Comparison of ENCODE assay signal across 23 cellular contexts in the genomic region with DNA sequence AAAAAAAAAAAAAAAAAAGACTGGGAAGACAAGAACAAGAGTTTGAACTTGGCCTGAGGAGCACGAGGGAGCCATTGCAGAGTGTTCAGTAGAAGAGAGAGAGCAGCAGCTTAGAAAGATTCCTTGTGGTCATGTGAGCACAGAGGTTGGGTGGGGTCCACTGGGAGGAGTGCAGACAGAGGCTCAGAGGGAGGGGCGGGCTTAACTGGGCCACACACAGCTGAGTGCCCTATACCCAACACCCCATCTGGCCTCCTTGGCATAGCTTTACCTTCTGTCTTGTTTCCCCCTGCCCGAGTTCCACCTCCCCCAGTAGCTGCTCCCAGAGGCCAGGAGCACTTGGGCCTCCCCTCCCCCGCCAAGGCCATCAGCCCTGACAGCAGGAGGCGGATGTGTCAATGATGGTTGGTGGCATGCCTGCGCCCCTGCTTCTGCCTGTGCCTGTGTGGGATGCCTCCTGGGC. TPM values are rescaled to one million over a fixed set of nuclear protein-coding genes. Genes with fewer than 3 reads are reported as not detected.
DNase-seq lines count a peak whose midpoint lies in the region; ATAC-seq and TF ChIP-seq lines count a peak whose summit lies in the region.
"Had no signal": no experiment of that assay in that cellular context is flagged by ENCODE, and none has a peak within 500 bp of the region (broad histone marks: within the 10 kb centered on the region; RNA-seq: fewer than 3 reads in every experiment).

No MANE protein-coding gene starts in this region.

- H3K4me2 ChIP-seq in H9 (ENCODE audit: insufficient read depth, insufficient read length, low read length) (peak overlapping the region; percentile 1), osteoblast (ENCODE audit: insufficient read depth, low read length) (no peak overlapping the region)

- TF ChIP-seq POLR2A in erythroblast (IDR thresholded peaks at IDR 0.05; ENCODE audit: low read length) = no peak

- no peak overlapping the region for H4K5ac ChIP-seq in H9 (ENCODE audit: insufficient read length, low read depth, low read length)

- H4K8ac ChIP-seq in H9 (replicated peaks; ENCODE audit: insufficient read length, low read depth, low read length) = no peak overlapping the region

- H4K20me1 ChIP-seq in H9 (ENCODE audit: control insufficient read depth, insufficient read depth, insufficient read length) (no peaks in the 10 kb centered on the region), osteoblast (ENCODE audit: insufficient read depth, low read length) (no peaks in the 10 kb centered on the region)

- peaks cover 10% of the 10 kb centered on the region for H3K27me3 Mint-ChIP-seq in H9 (ENCODE audit: low read depth)

- H3K79me2 ChIP-seq in H9 (ENCODE audit: insufficient read depth, low read length) (no peaks in the 10 kb centered on the region), osteoblast (ENCODE audit: insufficient read depth, low read length) (no peaks in the 10 kb centered on the region)

- no peak overlapping the region for H2BK20ac ChIP-seq in H9 (ENCODE audit: low read depth, low read length, poor library complexity, severe bottlenecking)

- H3K79me1 ChIP-seq in H9 (ENCODE audit: insufficient read depth, low read depth, low read length, poor library complexity, severe bottlenecking) = no peaks in the 10 kb centered on the region

- no peak overlapping the region for H3K23ac ChIP-seq in H9 (ENCODE audit: insufficient read length, low read depth, low read length)

- no peak overlapping the region for H3K9ac ChIP-seq in H9 (ENCODE audit: extremely low read depth, insufficient read length, low read length)

- no peak for ATAC-seq in HG03354 (IDR thresholded peaks at IDR 0.05; ENCODE audit: poor library complexity, severe bottlenecking, unreplicated experiment)
- ATAC-seq: foreskin keratinocyte; naive thymus-derived CD4-positive, alpha-beta T cell; PC-3; psoas muscle had no signal

- no CpG with 5 or more reads among the region's 6 CpGs for WGBS in H9 (ENCODE audit: extremely low coverage, insufficient read length, low lambda C conversion rate)

- H3K27ac ChIP-seq in H9 (ENCODE audit: insufficient read length, low read depth, low read length) (no peak overlapping the region), osteoblast (ENCODE audit: low read depth, low read length) (no peak overlapping the region)
- H3K27ac ChIP-seq: coronary artery, foreskin keratinocyte, psoas muscle had no signal

- H3K23me2 ChIP-seq in H9 (ENCODE audit: insufficient read length, low read depth, low read length, poor library complexity, severe bottlenecking) = peaks cover 2% of the 10 kb centered on the region

- peak overlapping the region in 2 of 3 experiments; percentile 1 to 60; a peak in 3 of 7 replicates for H3K27ac Mint-ChIP-seq in H9
- H3K27ac Mint-ChIP-seq: activated CD4-positive, alpha-beta memory T cell treated with anti-CD3 and anti-CD28 coated beads for 36 hours; activated naive CD4-positive, alpha-beta T cell treated with anti-CD3 and anti-CD28 coated beads, Interleukin-2, amount 50 U/mL, for 24 hours; naive thymus-derived CD4-positive, alpha-beta T cell had no signal

- no peak overlapping the region for H3K18ac ChIP-seq in H9 (ENCODE audit: insufficient read length, low read depth, low read length)

- TF ChIP-seq CTCF in H9 (conservative IDR thresholded peaks at IDR 0.05) (no peak), osteoblast (IDR thresholded peaks at IDR 0.05; ENCODE audit: extremely low read depth, low read depth, low read length) (no peak)

- no peak overlapping the region for H2BK15ac ChIP-seq in H9 (ENCODE audit: low read depth, low read length)

- peak overlapping the region in 1 of 2 experiments; percentile 14; a peak in 2 of 5 replicates for H3K4me3 Mint-ChIP-seq in H9
- H3K4me3 Mint-ChIP-seq: activated CD4-positive, alpha-beta memory T cell treated with anti-CD3 and anti-CD28 coated beads for 36 hours; activated naive CD4-positive, alpha-beta T cell treated with anti-CD3 and anti-CD28 coated beads, Interleukin-2, amount 50 U/mL, for 24 hours; naive thymus-derived CD4-positive, alpha-beta T cell had no signal

- no peak overlapping the region for H3K4ac ChIP-seq in H9 (ENCODE audit: low read depth, low read length)

- peaks cover 0 to 8% (median 0%) of the 10 kb centered on the region in 3 experiments; a peak in 2 of 7 replicates for H3K36me3 Mint-ChIP-seq in H9 (ENCODE audit: insufficient read depth in 1 of 3, low read depth in 3 of 3)
- H3K36me3 Mint-ChIP-seq: activated CD4-positive, alpha-beta memory T cell treated with anti-CD3 and anti-CD28 coated beads for 36 hours; activated naive CD4-positive, alpha-beta T cell treated with anti-CD3 and anti-CD28 coated beads, Interleukin-2, amount 50 U/mL, for 24 hours had no signal

- H3K56ac ChIP-seq in H9 (ENCODE audit: insufficient read length, low read depth, low read length) = no peak overlapping the region

- H3K14ac ChIP-seq in H9 (ENCODE audit: insufficient read depth, low read length) = peak overlapping the region; percentile 31; the same call in 1 of the 2 replicates

- no peak overlapping the region for H2BK120ac ChIP-seq in H9 (ENCODE audit: low read depth, low read length, poor library complexity, severe bottlenecking)

- H2BK12ac ChIP-seq in H9 (ENCODE audit: insufficient read length, low read depth, low read length) = no peak overlapping the region

- H2AFZ ChIP-seq in H9 (ENCODE audit: low read length) (no peak overlapping the region), osteoblast (ENCODE audit: low read length) (no peak overlapping the region)

- DNase-seq in H9 (peak; percentile 78), NCI-H524 (lab: John Stamatoyannopoulos, UW) (peak; percentile 94 to 96), erythroblast (lab: John Stamatoyannopoulos, UW) (peak; percentile 46 to 52), osteoblast (ENCODE audit: insufficient read length, low spot score, missing footprints) (peak; percentile 76), T-helper 1 cell (no peak), LoVo (ENCODE audit: low spot score) (no peak), SK-N-DZ (ENCODE audit: low spot score) (no peak)
- DNase-seq: activated CD4-positive, alpha-beta memory T cell treated with anti-CD3 and anti-CD28 coated beads for 36 hours; activated T-cell treated with anti-CD3 and anti-CD28 coated beads, Interleukin-2, amount 50 U/mL, for 1 hour; AML-193; DMS153; foreskin keratinocyte; naive thymus-derived CD4-positive, alpha-beta T cell; NCI-H1930; NCI-H510A treated with DMSO at 0.1 percent for 48 hours; PC-3; stimulated activated naive CD4-positive, alpha-beta T cell treated with Interleukin-2 at 50 U/mL for 16 hours; trophoblast cell had no signal

- no peaks in the 10 kb centered on the region for H3K27me3 ChIP-seq in H9 (ENCODE audit: insufficient read depth, low read length)
- no peaks in the 10 kb centered on the region for H3K27me3 ChIP-seq in osteoblast (ENCODE audit: insufficient read depth, low read length)
- H3K27me3 ChIP-seq: foreskin keratinocyte had no signal

- peaks cover 17 to 22% of the 10 kb centered on the region in 2 experiments for H3K4me1 Mint-ChIP-seq in H9

- no peaks in the 10 kb centered on the region; a peak in 3 of 5 replicates for H3K9me3 Mint-ChIP-seq in H9
- H3K9me3 Mint-ChIP-seq: activated CD4-positive, alpha-beta memory T cell treated with anti-CD3 and anti-CD28 coated beads for 36 hours; activated naive CD4-positive, alpha-beta T cell treated with anti-CD3 and anti-CD28 coated beads, Interleukin-2, amount 50 U/mL, for 24 hours had no signal

- no peak overlapping the region for H4K91ac ChIP-seq in H9 (ENCODE audit: insufficient read length, low read depth, low read length)

- no peak overlapping the region for H3K4me3 ChIP-seq in osteoblast (ENCODE audit: insufficient read depth, low read length)
- H3K4me3 ChIP-seq: coronary artery, psoas muscle had no signal

- H3K36me3 ChIP-seq in osteoblast (ENCODE audit: insufficient read depth, low read length) = no peaks in the 10 kb centered on the region

- H3T11ph ChIP-seq in H9 (ENCODE audit: low read length) = no peak overlapping the region

- H3K4me1 ChIP-seq in H9 (ENCODE audit: insufficient read depth, low read length) (peaks cover 9% of the 10 kb centered on the region; the same call in 1 of the 2 replicates), osteoblast (ENCODE audit: insufficient read depth, low read length) (peaks cover 9% of the 10 kb centered on the region)

- H3K9me3 ChIP-seq in H9 (ENCODE audit: control insufficient read depth, low read depth, low read length) (no peaks in the 10 kb centered on the region), osteoblast (ENCODE audit: low read depth, low read length) (no peaks in the 10 kb centered on the region)
- H3K9me3 ChIP-seq: psoas muscle had no signal

- H2BK5ac ChIP-seq in H9 (ENCODE audit: insufficient read length, low read length) = no peak overlapping the region

- no peak overlapping the region for H2AK5ac ChIP-seq in H9 (ENCODE audit: insufficient read length, low read length)

RNA-seq across cellular contexts. Expression of gene C11orf86, which starts 12.1 kb away (rescaled TPM):
- total RNA-seq in H9 (2021) = 0.24 TPM in 1 of 2 replicates, not detected in the other
- not detected in 2 replicates for total RNA-seq in osteoblast
- polyA plus RNA-seq in SK-N-DZ (2014; cell fraction: cytosol; rRNA removed) = 0.57 TPM in 1 of 2 replicates, not detected in the other
- not detected in 2 replicates for polyA plus RNA-seq in SK-N-DZ (2014; cell fraction: nucleus; rRNA removed)
- total RNA-seq: activated CD4-positive, alpha-beta memory T cell treated with anti-CD3 and anti-CD28 coated beads for 36 hours; foreskin keratinocyte; lung microvascular endothelial cell; naive thymus-derived CD4-positive, alpha-beta T cell; PC-3; psoas muscle had no signal
- polyA plus RNA-seq: foreskin keratinocyte; naive thymus-derived CD4-positive, alpha-beta T cell had no signal

RNA-seq across cellular contexts. Expression of gene PC, which starts 29.0 kb away (rescaled TPM):
- total RNA-seq in H9 (2021) = 31.7 and 32.6 TPM in 2 replicates
- total RNA-seq in osteoblast = 48.5 and 50.1 TPM in 2 replicates
- polyA plus RNA-seq in SK-N-DZ (2014; cell fraction: cytosol; rRNA removed) = 20.3 and 23.9 TPM in 2 replicates
- polyA plus RNA-seq in SK-N-DZ (2014; cell fraction: nucleus; rRNA removed) = 39.3 and 44.0 TPM in 2 replicates

RNA-seq across cellular contexts. Expression of gene SYT12, which starts 35.7 kb away (rescaled TPM):
- total RNA-seq in H9 (2021) = 1.9 and 2.1 TPM in 2 replicates
- 4.0 and 4.1 TPM in 2 replicates for total RNA-seq in osteoblast
- polyA plus RNA-seq in SK-N-DZ (2014; cell fraction: cytosol; rRNA removed) = 0.24 TPM in 1 of 2 replicates, not detected in the other
- 0.06 and 0.07 TPM in 2 replicates for polyA plus RNA-seq in SK-N-DZ (2014; cell fraction: nucleus; rRNA removed)
- total RNA-seq: activated CD4-positive, alpha-beta memory T cell treated with anti-CD3 and anti-CD28 coated beads for 36 hours; naive thymus-derived CD4-positive, alpha-beta T cell had no signal
- polyA plus RNA-seq: naive thymus-derived CD4-positive, alpha-beta T cell had no signal

Comparison
In these comparisons a context has a peak if more than half of its experiments do, and no peak if none do; other contexts are left out.
1. DNase-seq: peak in H9 (single experiment), NCI-H524 (2 of 2), erythroblast (2 of 2) and osteoblast (single experiment); none in T-helper 1 cell (0 of 5), LoVo (single experiment) and SK-N-DZ (single experiment).